8 cellular contexts compared by ENCODE assay signal in the genomic region with DNA sequence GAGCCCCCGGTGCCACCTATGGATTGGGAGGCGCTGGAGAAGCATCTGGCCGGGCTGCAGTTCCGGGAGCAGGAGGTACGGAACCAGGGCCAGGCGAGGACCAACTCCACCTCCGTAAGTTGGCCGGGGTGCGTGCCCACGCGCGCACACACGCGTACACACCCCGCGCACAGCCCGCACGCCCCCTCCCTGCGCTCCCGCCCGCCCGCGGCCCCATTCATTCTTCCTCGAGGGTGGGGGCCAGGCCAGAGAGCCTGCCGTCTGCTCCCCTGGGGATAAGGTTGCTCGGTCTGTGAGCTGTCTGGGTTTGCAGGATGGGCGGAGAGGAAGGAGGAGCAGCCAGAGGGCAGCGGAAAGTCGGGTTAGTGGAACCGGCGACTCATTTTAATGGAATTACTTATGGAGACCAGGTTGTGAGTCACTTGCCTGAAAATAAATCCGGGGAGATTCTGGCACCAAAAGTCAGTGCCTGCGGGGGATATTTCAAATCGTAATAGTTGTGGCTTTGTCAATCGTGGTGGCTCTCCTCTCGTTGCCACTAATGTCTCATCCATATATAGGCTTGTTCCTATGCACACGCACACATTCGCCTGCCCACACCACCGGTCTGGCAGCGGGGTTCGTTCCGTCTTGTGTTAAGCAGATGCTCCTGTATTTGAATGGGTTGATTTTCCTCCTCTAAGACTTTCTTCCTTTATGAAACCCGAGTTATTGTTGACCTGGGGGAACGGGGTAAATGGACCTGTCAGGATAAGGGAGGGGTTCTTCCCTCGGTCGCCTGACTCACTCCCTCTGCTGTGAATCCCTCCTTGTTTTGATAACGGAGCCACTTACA.
DNase-seq lines count a peak whose midpoint lies in the region; ATAC-seq and TF ChIP-seq lines count a peak whose summit lies in the region.

No MANE protein-coding gene starts in this region.

- H2AFZ ChIP-seq in HCT116 (ENCODE audit: low read depth, low read length, poor library complexity, severe bottlenecking) = no peak overlapping the region
- H2AFZ ChIP-seq in PC-9 = peak overlapping the region; percentile 69

- peak overlapping the region; percentile 87 for H3K4me3 ChIP-seq in BLaER1
- peak overlapping the region; percentile 68 to 79 for H3K4me3 ChIP-seq in HCT116 (replicated peaks in 1 of 2; ENCODE audit: low read depth in 1 of 2, low read length in 2 of 2)
- H3K4me3 ChIP-seq in PC-9 = peak overlapping the region; percentile 61
- peak overlapping the region; percentile 88 for H3K4me3 ChIP-seq in skeletal muscle satellite cell (ENCODE audit: low read length)

- H3F3A ChIP-seq in PC-9 (ENCODE audit: insufficient read depth, low read depth) = peaks cover 35% of the 10 kb centered on the region

- peaks cover 22% of the 10 kb centered on the region for H3K4me1 ChIP-seq in BLaER1
- H3K4me1 ChIP-seq in HCT116 (ENCODE audit: control insufficient read depth in 1 of 2, insufficient read depth in 2 of 2, low read length in 2 of 2) = peaks cover 31 to 46% of the 10 kb centered on the region in 2 experiments
- H3K4me1 ChIP-seq in PC-9 (replicated peaks; ENCODE audit: insufficient read depth) = peaks cover 42% of the 10 kb centered on the region
- peaks cover 44% of the 10 kb centered on the region for H3K4me1 ChIP-seq in skeletal muscle satellite cell (ENCODE audit: control insufficient read depth, insufficient read depth, low read length)

- H3K36me3 ChIP-seq in BLaER1 = no peaks in the 10 kb centered on the region
- no peaks in the 10 kb centered on the region; a peak in 1 of 4 replicates for H3K36me3 ChIP-seq in HCT116 (ENCODE audit: control insufficient read depth in 1 of 2, insufficient read depth in 2 of 2, low read length in 2 of 2)
- H3K36me3 ChIP-seq in PC-9 (ENCODE audit: low read depth) = no peaks in the 10 kb centered on the region
- H3K36me3 ChIP-seq in skeletal muscle satellite cell (ENCODE audit: insufficient read depth, low read length) = no peaks in the 10 kb centered on the region

- RAD21 ChIA-PET in HCT116 (lab: Charles Lee; ENCODE audit: low non-redundant PET in 1 of 2, low total read pairs in 2 of 2, uncharacterized antibody in 2 of 2, unreplicated experiment in 2 of 2) = no interaction called here

- BruUV-seq in HCT116 (replicated peaks; lab: Mats Ljungman, UMichigan) (no TSS peak), PC-9 (replicated peaks; lab: Mats Ljungman, UMichigan) (TSS peak; percentile 49)

- H3K9ac ChIP-seq in BLaER1 (peak overlapping the region; percentile 82), HCT116 (ENCODE audit: low read length) (peak overlapping the region; percentile 85), skeletal muscle satellite cell (ENCODE audit: low read depth, low read length) (peak overlapping the region; percentile 93)

- peak; percentile 85 for DNase-seq in HCT116 (ENCODE audit: low read depth, low spot score)
- peak; percentile 94 to 99 for DNase-seq in PC-9
- peak; percentile 59 for DNase-seq in cerebellum (ENCODE audit: low spot score)
- peak; percentile 96 for DNase-seq in islet precursor cell
- no peak for DNase-seq in NCI-H2029 treated with DMSO at 0.1 percent for 48 hours (lab: John Stamatoyannopoulos, UW)

- TF ChIP-seq CTCF in HCT116 (IDR thresholded peaks at IDR 0.05 in 2 of 3, conservative IDR thresholded peaks at IDR 0.05 in 1 of 3; ENCODE audit: borderline replicate concordance in 1 of 3, insufficient read depth in 1 of 3, low read depth in 2 of 3, low read length in 2 of 3) = no peak
- TF ChIP-seq CTCF in PC-9 (conservative IDR thresholded peaks at IDR 0.05) = no peak

- H3K4me2 ChIP-seq in BLaER1 = peak overlapping the region; percentile 92
- peak overlapping the region; percentile 93 for H3K4me2 ChIP-seq in HCT116 (ENCODE audit: low read length)
- peak overlapping the region; percentile 87 for H3K4me2 ChIP-seq in PC-9
- H3K4me2 ChIP-seq in skeletal muscle satellite cell (ENCODE audit: low read length) = peak overlapping the region; percentile 90

- H3K9me3 ChIP-seq in BLaER1 (no peaks in the 10 kb centered on the region), HCT116 (ENCODE audit: control insufficient read depth in 1 of 2, insufficient read depth in 1 of 2, low read depth in 1 of 2, low read length in 2 of 2) (no peaks in the 10 kb centered on the region), PC-9 (ENCODE audit: insufficient read depth, low read depth) (no peaks in the 10 kb centered on the region), skeletal muscle satellite cell (replicated peaks; ENCODE audit: low read length) (no peaks in the 10 kb centered on the region)

- intact Hi-C loops in HCT116 (cut with micrococcal nuclease) (loop anchor here (1.0 kb wide), 1 partner anchor 22 kb away; no protein-coding TSS in a partner anchor), PC-9 (cut with micrococcal nuclease; ENCODE audit: unreplicated experiment) (loop anchor here (1.0 to 10.0 kb wide), 15 partner anchors 10 to 800 kb away; a partner anchor contains a TSS)

- H3K79me2 ChIP-seq in HCT116 (ENCODE audit: insufficient read depth, low read length) = peaks cover 36% of the 10 kb centered on the region
- peaks cover 38% of the 10 kb centered on the region for H3K79me2 ChIP-seq in PC-9 (ENCODE audit: low read depth)

- CTCF ChIA-PET in HCT116 (lab: Charles Lee) (interaction anchor here (1.3 kb wide), 1 partner anchor 17 kb away, joined by 5 read pairs; no protein-coding TSS in a partner anchor), PC-9 (lab: Charles Lee) (interaction anchor here (0.6 to 1.3 kb wide), 4 partner anchors 20 to 147 kb away, joined by 3 to 18 read pairs (median 6); no protein-coding TSS in a partner anchor)

- TF ChIP-seq POLR2A in HCT116 (IDR thresholded peaks at IDR 0.05; ENCODE audit: borderline replicate concordance, extremely low read depth, insufficient read depth, insufficient read length) = no peak

- TF ChIP-seq RAD21 in HCT116 (IDR thresholded peaks at IDR 0.05; ENCODE audit: low read depth) = no peak

- POLR2A ChIA-PET in HCT116 (lab: Charles Lee) (interaction anchor here (0.7 kb wide), 1 partner anchor 22 kb away, joined by 3 read pairs; no protein-coding TSS in a partner anchor), PC-9 (lab: Charles Lee; ENCODE audit: unreplicated experiment) (interaction anchor here (0.5 to 1.5 kb wide), 13 partner anchors 23 to 946 kb away, joined by 3 to 25 read pairs (median 6); no protein-coding TSS in a partner anchor)

- H3K9me2 ChIP-seq in HCT116 (ENCODE audit: insufficient read depth) (no peaks in the 10 kb centered on the region), PC-9 (ENCODE audit: insufficient read depth) (no peaks in the 10 kb centered on the region)

- H3K27me3 ChIP-seq in BLaER1 = no peaks in the 10 kb centered on the region
- no peaks in the 10 kb centered on the region for H3K27me3 ChIP-seq in HCT116 (ENCODE audit: insufficient read depth, low read length)
- H3K27me3 ChIP-seq in PC-9 (ENCODE audit: insufficient read depth, low read depth) = no peaks in the 10 kb centered on the region
- H3K27me3 ChIP-seq in skeletal muscle satellite cell (ENCODE audit: control insufficient read depth, insufficient read depth, low read length) = no peaks in the 10 kb centered on the region

- H4K20me1 ChIP-seq in BLaER1 (peaks cover 9% of the 10 kb centered on the region; the same call in 1 of the 2 replicates), HCT116 (ENCODE audit: insufficient read depth) (no peaks in the 10 kb centered on the region), PC-9 (ENCODE audit: insufficient read depth) (no peaks in the 10 kb centered on the region)

- H3K27ac ChIP-seq in BLaER1 (peak overlapping the region; percentile 80), HCT116 (ENCODE audit: low read depth, low read length) (peak overlapping the region; percentile 86), PC-9 (peak overlapping the region; percentile 84)

- ATAC-seq in HCT116 = peak; percentile 46
- ATAC-seq in HG03097 (IDR thresholded peaks at IDR 0.05; ENCODE audit: low FRiP score, unreplicated experiment) = no peak

TF ChIP-seq in HCT116, 20 proteins besides CTCF, POLR2A, EP300 and RAD21:
- peak; percentile 22 for TF ChIP-seq TCF7L2 (IDR thresholded peaks at IDR 0.05; ENCODE audit: borderline replicate concordance, extremely low read depth, insufficient read depth, insufficient read length)
- no peak for TF ChIP-seq EZH2 (IDR thresholded peaks at IDR 0.05)
- TF ChIP-seq, protein P1, sequence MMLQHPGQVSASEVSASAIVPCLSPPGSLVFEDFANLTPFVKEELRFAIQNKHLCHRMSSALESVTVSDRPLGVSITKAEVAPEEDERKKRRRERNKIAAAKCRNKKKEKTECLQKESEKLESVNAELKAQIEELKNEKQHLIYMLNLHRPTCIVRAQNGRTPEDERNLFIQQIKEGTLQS (IDR thresholded peaks at IDR 0.05) = no peak
- peak; percentile 76 for TF ChIP-seq POLR2AphosphoS5 (IDR thresholded peaks at IDR 0.05; ENCODE audit: low read depth, low read length)
